Comparison of ENCODE assay signal across 25 cellular contexts in genomic region chr18:3658529-3658928, GRCh38.
"Had no signal": no experiment of that assay in that cellular context is flagged by ENCODE, and none has a peak within 500 bp of the region (broad histone marks: within the 10 kb centered on the region; RNA-seq: fewer than 3 reads in every experiment).

No MANE protein-coding gene starts in this region.

- DNase-seq: activated gamma-delta T cell; activated naive CD4-positive, alpha-beta T cell treated with anti-CD3 and anti-CD28 coated beads, Interleukin-2, amount 10 ng/mL, durations not matched to agents 7 days and 5 days; activated naive CD8-positive, alpha-beta T cell treated with anti-CD3 and anti-CD28 coated beads, Interleukin-2, amount 10 ng/mL, durations not matched to agents 7 days and 5 days; amniotic stem cell; brain microvascular endothelial cell; esophagus squamous epithelium; foreskin melanocyte; heart right ventricle; naive B cell; nucleus accumbens; pancreas; retina; sigmoid colon; stimulated activated CD4-positive, alpha-beta T cell treated with anti-CD3 and anti-CD28 coated beads, Interleukin-1b, Interleukin-23, amount 100 ng/mL, for 48 hours; stimulated activated naive CD4-positive, alpha-beta T cell; T1000; tibial artery; upper lobe of right lung had no signal

- H3K36me3 ChIP-seq: brain microvascular endothelial cell, esophagus squamous epithelium, heart right ventricle, pancreas, prostate gland, sigmoid colon, suprapubic skin, tibial artery, upper lobe of right lung had no signal

- H3K9me3 ChIP-seq: esophagus squamous epithelium, pancreas, prostate gland, sigmoid colon, suprapubic skin, tibial artery, upper lobe of right lung had no signal

- H3K27ac Mint-ChIP-seq: activated naive CD4-positive, alpha-beta T cell treated with anti-CD3 and anti-CD28 coated beads, Interleukin-2, amount 10 ng/mL, durations not matched to agents 7 days and 5 days; activated naive CD8-positive, alpha-beta T cell treated with anti-CD3 and anti-CD28 coated beads, Interleukin-2, amount 10 ng/mL, durations not matched to agents 7 days and 5 days; mesothelial cell of epicardium; naive B cell had no signal

- H3K4me3 ChIP-seq: coronary artery, esophagus squamous epithelium, heart right ventricle, pancreas, prostate gland, sigmoid colon, smooth muscle cell, suprapubic skin, tibial artery, upper lobe of right lung had no signal

- H3K4me2 ChIP-seq: smooth muscle cell had no signal

- H3K4me1 ChIP-seq: pancreas, prostate gland, sigmoid colon, suprapubic skin, upper lobe of right lung had no signal

- H3K9me3 Mint-ChIP-seq: activated naive CD4-positive, alpha-beta T cell treated with anti-CD3 and anti-CD28 coated beads, Interleukin-2, amount 10 ng/mL, durations not matched to agents 7 days and 5 days; activated naive CD8-positive, alpha-beta T cell treated with anti-CD3 and anti-CD28 coated beads, Interleukin-2, amount 10 ng/mL, durations not matched to agents 7 days and 5 days; naive B cell had no signal

- ATAC-seq: heart right ventricle, pancreas, upper lobe of right lung had no signal

- H3K36me3 Mint-ChIP-seq: activated naive CD4-positive, alpha-beta T cell treated with anti-CD3 and anti-CD28 coated beads, Interleukin-2, amount 10 ng/mL, durations not matched to agents 7 days and 5 days; activated naive CD8-positive, alpha-beta T cell treated with anti-CD3 and anti-CD28 coated beads, Interleukin-2, amount 10 ng/mL, durations not matched to agents 7 days and 5 days; naive B cell had no signal

- H3K4me3 Mint-ChIP-seq: activated naive CD4-positive, alpha-beta T cell treated with anti-CD3 and anti-CD28 coated beads, Interleukin-2, amount 10 ng/mL, durations not matched to agents 7 days and 5 days; activated naive CD8-positive, alpha-beta T cell treated with anti-CD3 and anti-CD28 coated beads, Interleukin-2, amount 10 ng/mL, durations not matched to agents 7 days and 5 days; mesothelial cell of epicardium; naive B cell had no signal

- H3K27me3 ChIP-seq: brain microvascular endothelial cell, esophagus squamous epithelium, heart right ventricle, pancreas, sigmoid colon, suprapubic skin, tibial artery, upper lobe of right lung had no signal

- H3K27me3 Mint-ChIP-seq: activated naive CD4-positive, alpha-beta T cell treated with anti-CD3 and anti-CD28 coated beads, Interleukin-2, amount 10 ng/mL, durations not matched to agents 7 days and 5 days; activated naive CD8-positive, alpha-beta T cell treated with anti-CD3 and anti-CD28 coated beads, Interleukin-2, amount 10 ng/mL, durations not matched to agents 7 days and 5 days; naive B cell had no signal

- H3K27ac ChIP-seq: brain microvascular endothelial cell, coronary artery, epithelial cell of prostate, esophagus squamous epithelium, heart right ventricle, pancreas, prostate gland, sigmoid colon, suprapubic skin, tibial artery, upper lobe of right lung had no signal

- FAIRE-seq: astrocyte, pancreas had no signal
